Comparison of ENCODE assay signal across 22 cellular contexts in the genomic region with DNA sequence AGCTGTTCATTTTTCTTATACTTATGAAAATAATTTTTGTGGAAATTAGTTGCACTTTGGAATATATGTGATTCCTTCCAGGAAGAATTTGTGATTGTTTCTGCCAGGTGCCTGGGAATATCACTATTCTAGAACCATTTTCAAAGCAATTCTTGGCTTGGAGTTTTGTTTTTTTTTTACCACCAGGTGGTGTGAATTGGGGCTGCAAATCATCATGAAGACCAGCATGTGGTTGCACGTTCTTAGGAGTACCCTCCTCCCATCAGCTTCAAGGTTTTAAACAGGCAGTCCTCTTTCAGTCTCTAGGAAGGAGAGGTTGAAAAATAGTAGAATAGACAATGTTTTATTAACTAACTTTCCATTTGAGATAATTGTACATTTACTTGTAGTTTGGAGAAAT.
"Had no signal": no experiment of that assay in that cellular context is flagged by ENCODE, and none has a peak within 500 bp of the region (broad histone marks: within the 10 kb centered on the region; RNA-seq: fewer than 3 reads in every experiment).

No MANE protein-coding gene starts in this region.

- H3K27me3 ChIP-seq: SJSA1 had no signal

- H3K9me3 ChIP-seq: SJSA1 had no signal

- H3K4me3 ChIP-seq: SJSA1 had no signal

- H3K27ac Mint-ChIP-seq: activated B cell treated with CpG ODN at 0.5 μM for 24 hours; activated CD4-positive, alpha-beta memory T cell treated with anti-CD3 and anti-CD28 coated beads for 36 hours; activated CD4-positive, alpha-beta T cell treated with anti-CD3 and anti-CD28 coated beads, Interleukin-2, amount 10 ng/mL, durations not matched to agents 24 days and 14 days; activated naive CD4-positive, alpha-beta T cell treated with anti-CD3 and anti-CD28 coated beads for 36 hours; activated naive CD8-positive, alpha-beta T cell; brain; T-helper 2 cell treated with Interferon-gamma antibody and Interleukin-4, amounts not matched to agents 5 μg/mL and 100 μg/mL, for 36 hours had no signal

- H3K27me3 Mint-ChIP-seq: activated B cell treated with CpG ODN at 0.5 μM for 24 hours; activated CD4-positive, alpha-beta memory T cell treated with anti-CD3 and anti-CD28 coated beads for 36 hours; activated CD4-positive, alpha-beta T cell treated with anti-CD3 and anti-CD28 coated beads, Interleukin-2, amount 10 ng/mL, durations not matched to agents 24 days and 14 days; activated naive CD8-positive, alpha-beta T cell; brain had no signal

- ATAC-seq: activated T-cell treated with anti-CD3 and anti-CD28 coated beads, Interleukin-2, amount 50 U/mL, for 4 hours; PC-3; SK-N-SH treated with all-trans-retinoic acid at 6 μM for 48 hours had no signal

- DNase-seq: activated B cell treated with CpG ODN at 0.5 μM for 24 hours; activated CD4-positive, alpha-beta memory T cell treated with anti-CD3 and anti-CD28 coated beads for 36 hours; activated CD4-positive, alpha-beta T cell treated with anti-CD3 and anti-CD28 coated beads for 1 hour; activated CD4-positive, alpha-beta T cell treated with anti-CD3 and anti-CD28 coated beads, Interleukin-2, amount 10 ng/mL, durations not matched to agents 24 days and 14 days; activated CD8-positive, alpha-beta memory T cell treated with anti-CD3 and anti-CD28 coated beads for 24 hours; activated effector memory CD4-positive, alpha-beta T cell treated with anti-CD3 and anti-CD28 coated beads, Interleukin-2, amount 50 U/mL, for 16 hours; activated naive CD4-positive, alpha-beta T cell treated with anti-CD3 and anti-CD28 coated beads for 36 hours; activated T-cell treated with anti-CD3 and anti-CD28 coated beads, Interleukin-2, amount 50 U/mL, for 4 hours; amygdala; NCI-H1092; NCI-H1417; NCI-H2029; NCI-H446; NCI-H524; PC-3; SHP77; SW 1271 had no signal

- H3K27ac ChIP-seq: SJSA1 had no signal

- H3K4me3 Mint-ChIP-seq: activated B cell treated with CpG ODN at 0.5 μM for 24 hours; activated CD4-positive, alpha-beta memory T cell treated with anti-CD3 and anti-CD28 coated beads for 36 hours; activated CD4-positive, alpha-beta T cell treated with anti-CD3 and anti-CD28 coated beads, Interleukin-2, amount 10 ng/mL, durations not matched to agents 24 days and 14 days; activated naive CD4-positive, alpha-beta T cell treated with anti-CD3 and anti-CD28 coated beads for 36 hours; activated T-cell treated with anti-CD3 and anti-CD28 coated beads, Interleukin-2, amount 50 U/mL, for 4 hours; brain; T-helper 2 cell treated with Interferon-gamma antibody and Interleukin-4, amounts not matched to agents 5 μg/mL and 100 μg/mL, for 36 hours had no signal
